In the genomic region with DNA sequence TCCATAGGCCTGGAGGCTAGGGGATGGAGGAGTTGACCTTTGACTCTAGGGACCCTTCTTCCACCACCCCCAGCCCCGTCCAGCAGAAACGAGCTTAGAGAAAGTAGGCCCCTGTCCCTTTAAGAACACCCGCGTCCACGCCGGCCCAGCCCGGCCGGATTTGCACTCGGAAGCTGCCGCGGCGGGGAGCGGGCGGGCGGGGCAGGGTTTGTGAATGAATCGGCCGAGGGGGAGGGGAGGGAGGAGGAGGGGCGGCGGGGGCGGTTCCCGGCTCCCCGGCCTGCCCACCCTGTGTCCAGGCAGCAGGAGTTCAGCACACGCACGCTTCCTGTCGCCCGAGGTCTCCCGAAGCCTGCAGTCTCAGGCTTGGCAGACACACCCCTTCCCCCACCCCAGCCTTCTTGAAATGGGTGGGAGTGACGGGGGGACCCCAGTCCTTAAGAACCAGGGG, we compare ENCODE assay signal across 2 cellular contexts.
TF ChIP-seq lines count a peak whose summit lies in the region.

No MANE protein-coding gene starts in this region.

TF ChIP-seq in K562, 482 proteins besides CTCF, POLR2A, EP300 and RAD21:
- TF ChIP-seq, protein P1, sequence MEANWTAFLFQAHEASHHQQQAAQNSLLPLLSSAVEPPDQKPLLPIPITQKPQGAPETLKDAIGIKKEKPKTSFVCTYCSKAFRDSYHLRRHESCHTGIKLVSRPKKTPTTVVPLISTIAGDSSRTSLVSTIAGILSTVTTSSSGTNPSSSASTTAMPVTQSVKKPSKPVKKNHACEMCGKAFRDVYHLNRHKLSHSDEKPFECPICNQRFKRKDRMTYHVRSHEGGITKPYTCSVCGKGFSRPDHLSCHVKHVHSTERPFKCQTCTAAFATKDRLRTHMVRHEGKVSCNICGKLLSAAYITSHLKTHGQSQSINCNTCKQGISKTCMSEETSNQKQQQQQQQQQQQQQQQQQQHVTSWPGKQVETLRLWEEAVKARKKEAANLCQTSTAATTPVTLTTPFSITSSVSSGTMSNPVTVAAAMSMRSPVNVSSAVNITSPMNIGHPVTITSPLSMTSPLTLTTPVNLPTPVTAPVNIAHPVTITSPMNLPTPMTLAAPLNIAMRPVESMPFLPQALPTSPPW (CRISPR knock-in tag; IDR thresholded peaks at IDR 0.05): peak; percentile 59; the same call in 1 of the 2 replicates
- TF ChIP-seq BRCA1 (IDR thresholded peaks at IDR 0.05): no peak
- TF ChIP-seq BRCA1 (CRISPR knock-in tag; IDR thresholded peaks at IDR 0.05): no peak
- TF ChIP-seq, protein P2, sequence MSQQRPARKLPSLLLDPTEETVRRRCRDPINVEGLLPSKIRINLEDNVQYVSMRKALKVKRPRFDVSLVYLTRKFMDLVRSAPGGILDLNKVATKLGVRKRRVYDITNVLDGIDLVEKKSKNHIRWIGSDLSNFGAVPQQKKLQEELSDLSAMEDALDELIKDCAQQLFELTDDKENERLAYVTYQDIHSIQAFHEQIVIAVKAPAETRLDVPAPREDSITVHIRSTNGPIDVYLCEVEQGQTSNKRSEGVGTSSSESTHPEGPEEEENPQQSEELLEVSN (IDR thresholded peaks at IDR 0.05; ENCODE audit: borderline replicate concordance in 1 of 2, extremely low read depth in 1 of 2, insufficient read depth in 1 of 2, insufficient read length in 1 of 2, low read depth in 1 of 2, low read length in 1 of 2, poor library complexity in 1 of 2, severe bottlenecking in 1 of 2): peak in 1 of 2 experiments; percentile 38
- no peak for TF ChIP-seq ZNF124 (CRISPR knock-in tag; IDR thresholded peaks at IDR 0.05)
- TF ChIP-seq ZSCAN29 (IDR thresholded peaks at IDR 0.05): peak; percentile 99
- TF ChIP-seq MYC (IDR thresholded peaks at IDR 0.05; ENCODE audit: low read depth, low read length): no peak
- TF ChIP-seq MYC (CRISPR knock-in tag; IDR thresholded peaks at IDR 0.05; ENCODE audit: borderline replicate concordance, low read depth): no peak
- TF ChIP-seq, protein P3, sequence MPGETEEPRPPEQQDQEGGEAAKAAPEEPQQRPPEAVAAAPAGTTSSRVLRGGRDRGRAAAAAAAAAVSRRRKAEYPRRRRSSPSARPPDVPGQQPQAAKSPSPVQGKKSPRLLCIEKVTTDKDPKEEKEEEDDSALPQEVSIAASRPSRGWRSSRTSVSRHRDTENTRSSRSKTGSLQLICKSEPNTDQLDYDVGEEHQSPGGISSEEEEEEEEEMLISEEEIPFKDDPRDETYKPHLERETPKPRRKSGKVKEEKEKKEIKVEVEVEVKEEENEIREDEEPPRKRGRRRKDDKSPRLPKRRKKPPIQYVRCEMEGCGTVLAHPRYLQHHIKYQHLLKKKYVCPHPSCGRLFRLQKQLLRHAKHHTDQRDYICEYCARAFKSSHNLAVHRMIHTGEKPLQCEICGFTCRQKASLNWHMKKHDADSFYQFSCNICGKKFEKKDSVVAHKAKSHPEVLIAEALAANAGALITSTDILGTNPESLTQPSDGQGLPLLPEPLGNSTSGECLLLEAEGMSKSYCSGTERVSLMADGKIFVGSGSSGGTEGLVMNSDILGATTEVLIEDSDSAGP (CRISPR knock-in tag; IDR thresholded peaks at IDR 0.05): peak; percentile 92
- 0 out of 2 replicates have a peak, but pooled peaks have one; percentile 17 for TF ChIP-seq EGR1 (conservative IDR thresholded peaks at IDR 0.05)
- 0 out of 2 replicates have a peak, but pooled peaks have one; percentile 22 for TF ChIP-seq ZBTB7A (IDR thresholded peaks at IDR 0.05; ENCODE audit: borderline replicate concordance, control insufficient read depth, low read depth, low read length)
- TF ChIP-seq HNRNPK (IDR thresholded peaks at IDR 0.05; ENCODE audit: low read depth, low read length, poor library complexity, severe bottlenecking): no peak
TF ChIP-seq in K562: peak in this region for 6.

TF ChIP-seq in HepG2, 621 proteins besides CTCF, POLR2A, EP300 and RAD21:
- TF ChIP-seq, protein P3 (CRISPR knock-in tag; IDR thresholded peaks at IDR 0.05; ENCODE audit: borderline replicate concordance): peak; percentile 77
- TF ChIP-seq, protein P4, sequence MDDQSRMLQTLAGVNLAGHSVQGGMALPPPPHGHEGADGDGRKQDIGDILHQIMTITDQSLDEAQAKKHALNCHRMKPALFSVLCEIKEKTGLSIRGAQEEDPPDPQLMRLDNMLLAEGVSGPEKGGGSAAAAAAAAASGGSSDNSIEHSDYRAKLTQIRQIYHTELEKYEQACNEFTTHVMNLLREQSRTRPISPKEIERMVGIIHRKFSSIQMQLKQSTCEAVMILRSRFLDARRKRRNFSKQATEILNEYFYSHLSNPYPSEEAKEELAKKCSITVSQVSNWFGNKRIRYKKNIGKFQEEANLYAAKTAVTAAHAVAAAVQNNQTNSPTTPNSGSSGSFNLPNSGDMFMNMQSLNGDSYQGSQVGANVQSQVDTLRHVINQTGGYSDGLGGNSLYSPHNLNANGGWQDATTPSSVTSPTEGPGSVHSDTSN (CRISPR knock-in tag; IDR thresholded peaks at IDR 0.05; ENCODE audit: borderline replicate concordance): no peak
- TF ChIP-seq, protein P5, sequence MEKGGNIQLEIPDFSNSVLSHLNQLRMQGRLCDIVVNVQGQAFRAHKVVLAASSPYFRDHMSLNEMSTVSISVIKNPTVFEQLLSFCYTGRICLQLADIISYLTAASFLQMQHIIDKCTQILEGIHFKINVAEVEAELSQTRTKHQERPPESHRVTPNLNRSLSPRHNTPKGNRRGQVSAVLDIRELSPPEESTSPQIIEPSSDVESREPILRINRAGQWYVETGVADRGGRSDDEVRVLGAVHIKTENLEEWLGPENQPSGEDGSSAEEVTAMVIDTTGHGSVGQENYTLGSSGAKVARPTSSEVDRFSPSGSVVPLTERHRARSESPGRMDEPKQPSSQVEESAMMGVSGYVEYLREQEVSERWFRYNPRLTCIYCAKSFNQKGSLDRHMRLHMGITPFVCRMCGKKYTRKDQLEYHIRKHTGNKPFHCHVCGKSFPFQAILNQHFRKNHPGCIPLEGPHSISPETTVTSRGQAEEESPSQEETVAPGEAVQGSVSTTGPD (CRISPR knock-in tag; IDR thresholded peaks at IDR 0.05): no peak
- TF ChIP-seq DR1 (CRISPR knock-in tag; IDR thresholded peaks at IDR 0.05): no peak
- peak; percentile 78; the same call in 1 of the 2 replicates for TF ChIP-seq ZSCAN29 (CRISPR knock-in tag; conservative IDR thresholded peaks at IDR 0.05)
- TF ChIP-seq RFXANK (CRISPR knock-in tag; IDR thresholded peaks at IDR 0.05): no peak
